ENCODE assay signal across 1 cellular context in the genomic region with DNA sequence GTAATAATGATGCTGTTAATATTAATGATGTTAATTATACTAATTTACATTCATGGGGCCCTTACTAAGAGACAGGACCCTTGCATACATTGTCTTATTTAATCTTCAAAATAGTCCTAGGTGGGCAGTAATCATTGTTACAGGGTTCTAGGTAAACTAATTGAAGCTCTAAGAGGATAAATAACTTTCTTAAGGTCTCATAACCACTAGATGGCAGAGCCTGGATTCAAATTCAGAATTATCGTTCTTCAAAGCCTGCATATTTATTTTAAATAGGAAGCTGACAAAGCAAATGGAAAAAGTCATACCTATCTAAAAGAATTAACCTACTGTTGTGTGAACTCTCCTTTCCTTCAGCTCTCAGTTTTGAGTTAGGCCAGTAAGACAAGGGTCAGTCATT.
TF ChIP-seq lines count a peak whose summit lies in the region.

No MANE protein-coding gene starts in this region.

TF ChIP-seq in GM12878, 131 proteins besides CTCF, POLR2A, EP300 and RAD21 (continued from another document):
- TF ChIP-seq SMC3 (IDR thresholded peaks at IDR 0.05; ENCODE audit: borderline replicate concordance, low read length), result peak; percentile 37; the same call in 1 of the 2 replicates
TF ChIP-seq in GM12878: peak in this region for 1.
